Comparison of ENCODE assay signal across 15 cellular contexts in the genomic region with DNA sequence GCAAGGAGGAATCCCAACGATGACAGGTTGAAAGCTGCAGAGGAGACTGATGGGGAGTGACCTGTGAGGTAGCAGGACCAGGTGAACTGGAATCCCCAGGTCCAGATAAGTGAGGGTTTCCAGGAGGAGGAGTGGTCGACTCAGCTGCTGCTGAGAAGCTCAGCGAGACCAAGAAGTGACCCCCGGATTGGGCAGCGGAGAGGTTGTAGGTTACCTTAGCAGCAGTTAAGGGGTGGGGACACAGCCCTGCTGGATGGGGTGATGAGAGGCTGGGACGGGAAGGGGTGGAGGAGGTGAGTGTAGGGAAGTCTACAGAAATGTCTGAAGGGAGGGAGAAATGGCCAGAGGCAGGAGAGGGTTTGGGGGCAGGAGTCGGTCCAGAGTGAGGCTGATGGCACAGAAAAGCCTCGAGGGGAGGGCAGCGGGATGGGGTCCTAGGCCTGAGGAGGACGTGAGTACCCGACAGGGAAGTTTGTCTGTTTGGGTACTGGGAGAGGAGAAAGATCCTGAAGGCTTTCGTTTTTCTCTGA. TPM values are rescaled to one million over a fixed set of nuclear protein-coding genes. Genes with fewer than 3 reads are reported as not detected.
DNase-seq lines count a peak whose midpoint lies in the region; ATAC-seq and TF ChIP-seq lines count a peak whose summit lies in the region.
"Had no signal": no experiment of that assay in that cellular context is flagged by ENCODE, and none has a peak within 500 bp of the region (broad histone marks: within the 10 kb centered on the region; RNA-seq: fewer than 3 reads in every experiment).

No MANE protein-coding gene starts in this region.

- H3K4me3 Mint-ChIP-seq in activated CD8-positive, alpha-beta T cell treated with anti-CD3 and anti-CD28 coated beads, Interleukin-2, amount 10 ng/mL, durations not matched to agents 7 days and 5 days = no peak overlapping the region
- H3K4me3 Mint-ChIP-seq in activated CD8-positive, alpha-beta T cell treated with anti-CD3 and anti-CD28 coated beads for 36 hours = no peak overlapping the region
- H3K4me3 Mint-ChIP-seq in T-helper 17 cell = peak overlapping the region; percentile 61
- H3K4me3 Mint-ChIP-seq in stimulated activated effector memory CD8-positive, alpha-beta T cell treated with anti-CD3 and anti-CD28 coated beads, Interleukin-12 subunit alpha, Interleukin-12 subunit beta, amount 100 ng/mL, for 72 hours = peak overlapping the region; percentile 86

- CTCF ChIA-PET in activated CD8-positive, alpha-beta T cell treated with anti-CD3 and anti-CD28 coated beads, Interleukin-2, amount 10 ng/mL, durations not matched to agents 7 days and 5 days (lab: Charles Lee) = interaction anchor here (0.7 kb wide), 1 partner anchor 491 kb away, joined by 3 read pairs; no protein-coding TSS in a partner anchor
- CTCF ChIA-PET in activated CD8-positive, alpha-beta T cell treated with anti-CD3 and anti-CD28 coated beads for 36 hours (lab: Charles Lee) = no interaction called here

- no peak for ATAC-seq in activated CD8-positive, alpha-beta T cell treated with anti-CD3 and anti-CD28 coated beads, Interleukin-2, amount 10 ng/mL, durations not matched to agents 7 days and 5 days
- no peak for ATAC-seq in activated CD8-positive, alpha-beta T cell treated with anti-CD3 and anti-CD28 coated beads for 36 hours
- ATAC-seq in T-helper 17 cell = no peak
- no peak for ATAC-seq in stimulated activated effector memory CD8-positive, alpha-beta T cell treated with anti-CD3 and anti-CD28 coated beads, Interleukin-12 subunit alpha, Interleukin-12 subunit beta, amount 100 ng/mL, for 72 hours
- ATAC-seq: lower lobe of right lung, upper lobe of right lung had no signal

- no peak for TF ChIP-seq CTCF in activated CD8-positive, alpha-beta T cell treated with anti-CD3 and anti-CD28 coated beads for 36 hours (IDR thresholded peaks at IDR 0.05)

- POLR2A ChIA-PET in activated CD8-positive, alpha-beta T cell treated with anti-CD3 and anti-CD28 coated beads, Interleukin-2, amount 10 ng/mL, durations not matched to agents 7 days and 5 days (lab: Charles Lee) = no interaction called here
- POLR2A ChIA-PET in activated CD8-positive, alpha-beta T cell treated with anti-CD3 and anti-CD28 coated beads for 36 hours (lab: Charles Lee) = interaction anchor here (2.1 kb wide), 1 partner anchor 33 kb away, joined by 5 read pairs; no protein-coding TSS in a partner anchor

- H3K27ac Mint-ChIP-seq in activated CD8-positive, alpha-beta T cell treated with anti-CD3 and anti-CD28 coated beads, Interleukin-2, amount 10 ng/mL, durations not matched to agents 7 days and 5 days = peak overlapping the region; percentile 37
- no peak overlapping the region for H3K27ac Mint-ChIP-seq in activated CD8-positive, alpha-beta T cell treated with anti-CD3 and anti-CD28 coated beads for 36 hours
- no peak overlapping the region for H3K27ac Mint-ChIP-seq in T-helper 17 cell
- no peak overlapping the region for H3K27ac Mint-ChIP-seq in stimulated activated effector memory CD8-positive, alpha-beta T cell treated with anti-CD3 and anti-CD28 coated beads, Interleukin-12 subunit alpha, Interleukin-12 subunit beta, amount 100 ng/mL, for 72 hours

- no peaks in the 10 kb centered on the region for H3K9me3 ChIP-seq in T-helper 17 cell (ENCODE audit: control insufficient read depth, low read length, poor library complexity, severe bottlenecking)
- no peaks in the 10 kb centered on the region for H3K9me3 ChIP-seq in iPS-18c (ENCODE audit: control insufficient read depth, insufficient read depth, low read length)
- H3K9me3 ChIP-seq: lower lobe of right lung, SJCRH30, upper lobe of right lung had no signal

- DNase-seq in activated CD8-positive, alpha-beta T cell treated with anti-CD3 and anti-CD28 coated beads, Interleukin-2, amount 10 ng/mL, durations not matched to agents 7 days and 5 days = no peak
- no peak for DNase-seq in activated CD8-positive, alpha-beta T cell treated with anti-CD3 and anti-CD28 coated beads for 36 hours
- no peak for DNase-seq in T-helper 17 cell
- DNase-seq in stimulated activated effector memory CD8-positive, alpha-beta T cell treated with anti-CD3 and anti-CD28 coated beads, Interleukin-12 subunit alpha, Interleukin-12 subunit beta, amount 100 ng/mL, for 72 hours (ENCODE audit: low spot score in 2 of 2) = no peak
- DNase-seq in GM19238 (ENCODE audit: insufficient read length, low spot score) = no peak
- DNase-seq in SIG-M5 (lab: John Stamatoyannopoulos, UW) = no peak
- DNase-seq in kidney glomerular epithelial cell (lab: John Stamatoyannopoulos, UW) = no peak
- DNase-seq: activated CD4-positive, CD25-positive, alpha-beta regulatory T cell; central memory CD4-positive, alpha-beta T cell; NCI-H1694 treated with DMSO at 0.1 percent for 48 hours; NCI-H774; SJCRH30; upper lobe of right lung had no signal

- peak overlapping the region; percentile 20; the same call in 1 of the 2 replicates for H3K4me3 ChIP-seq in iPS-18c (ENCODE audit: insufficient read depth, low read depth, low read length)
- H3K4me3 ChIP-seq: lower lobe of right lung, SJCRH30, upper lobe of right lung had no signal

- H3K36me3 Mint-ChIP-seq in activated CD8-positive, alpha-beta T cell treated with anti-CD3 and anti-CD28 coated beads, Interleukin-2, amount 10 ng/mL, durations not matched to agents 7 days and 5 days (ENCODE audit: low read depth) = peaks cover 8% of the 10 kb centered on the region
- peaks cover 5% of the 10 kb centered on the region for H3K36me3 Mint-ChIP-seq in activated CD8-positive, alpha-beta T cell treated with anti-CD3 and anti-CD28 coated beads for 36 hours (ENCODE audit: low read depth)
- H3K36me3 Mint-ChIP-seq in T-helper 17 cell (ENCODE audit: low read depth) = no peaks in the 10 kb centered on the region
- peaks cover 11% of the 10 kb centered on the region for H3K36me3 Mint-ChIP-seq in stimulated activated effector memory CD8-positive, alpha-beta T cell treated with anti-CD3 and anti-CD28 coated beads, Interleukin-12 subunit alpha, Interleukin-12 subunit beta, amount 100 ng/mL, for 72 hours

- intact Hi-C loops in activated CD8-positive, alpha-beta T cell treated with anti-CD3 and anti-CD28 coated beads for 36 hours (cut with micrococcal nuclease) = loop anchor here (5.0 kb wide), 1 partner anchor 63 kb away; no protein-coding TSS in a partner anchor

- H3K4me1 Mint-ChIP-seq in activated CD8-positive, alpha-beta T cell treated with anti-CD3 and anti-CD28 coated beads, Interleukin-2, amount 10 ng/mL, durations not matched to agents 7 days and 5 days (ENCODE audit: low read depth) = peaks cover 20% of the 10 kb centered on the region
- H3K4me1 Mint-ChIP-seq in activated CD8-positive, alpha-beta T cell treated with anti-CD3 and anti-CD28 coated beads for 36 hours (ENCODE audit: low read depth) = peaks cover 19% of the 10 kb centered on the region
- peaks cover 17% of the 10 kb centered on the region for H3K4me1 Mint-ChIP-seq in T-helper 17 cell
- peaks cover 19% of the 10 kb centered on the region for H3K4me1 Mint-ChIP-seq in stimulated activated effector memory CD8-positive, alpha-beta T cell treated with anti-CD3 and anti-CD28 coated beads, Interleukin-12 subunit alpha, Interleukin-12 subunit beta, amount 100 ng/mL, for 72 hours

- peaks cover 2% of the 10 kb centered on the region for H3K27me3 Mint-ChIP-seq in activated CD8-positive, alpha-beta T cell treated with anti-CD3 and anti-CD28 coated beads, Interleukin-2, amount 10 ng/mL, durations not matched to agents 7 days and 5 days (ENCODE audit: low read depth)
- H3K27me3 Mint-ChIP-seq in activated CD8-positive, alpha-beta T cell treated with anti-CD3 and anti-CD28 coated beads for 36 hours = no peaks in the 10 kb centered on the region
- H3K27me3 Mint-ChIP-seq in T-helper 17 cell = no peaks in the 10 kb centered on the region

- H3K9me3 Mint-ChIP-seq in activated CD8-positive, alpha-beta T cell treated with anti-CD3 and anti-CD28 coated beads, Interleukin-2, amount 10 ng/mL, durations not matched to agents 7 days and 5 days (ENCODE audit: insufficient read depth) = no peaks in the 10 kb centered on the region
- H3K9me3 Mint-ChIP-seq in activated CD8-positive, alpha-beta T cell treated with anti-CD3 and anti-CD28 coated beads for 36 hours = no peaks in the 10 kb centered on the region
- H3K9me3 Mint-ChIP-seq in stimulated activated effector memory CD8-positive, alpha-beta T cell treated with anti-CD3 and anti-CD28 coated beads, Interleukin-12 subunit alpha, Interleukin-12 subunit beta, amount 100 ng/mL, for 72 hours = no peaks in the 10 kb centered on the region

RNA-seq across cellular contexts. Expression of a gene that starts 2.6 kb away (rescaled TPM):
- 10 to 100 TPM; 22.4 to 24.7 TPM for total RNA-seq in activated CD8-positive, alpha-beta T cell treated with anti-CD3 and anti-CD28 coated beads, Interleukin-2, amount 10 ng/mL, durations not matched to agents 7 days and 5 days
- 10 to 100 TPM; 16.1 to 16.2 TPM for total RNA-seq in activated CD8-positive, alpha-beta T cell treated with anti-CD3 and anti-CD28 coated beads for 36 hours
- total RNA-seq in T-helper 17 cell = 10 to 100 TPM; 17.9 to 33.5 TPM

Comparison
In these comparisons a context has a peak if more than half of its experiments do, and no peak if none do; other contexts are left out.
1. H3K4me3 Mint-ChIP-seq: peak in T-helper 17 cell (single experiment) and stimulated activated effector memory CD8-positive, alpha-beta T cell treated with anti-CD3 and anti-CD28 coated beads, Interleukin-12 subunit alpha, Interleukin-12 subunit beta, amount 100 ng/mL, for 72 hours (single experiment); none in activated CD8-positive, alpha-beta T cell treated with anti-CD3 and anti-CD28 coated beads, Interleukin-2, amount 10 ng/mL, durations not matched to agents 7 days and 5 days (single experiment) and activated CD8-positive, alpha-beta T cell treated with anti-CD3 and anti-CD28 coated beads for 36 hours (single experiment).